ENCODE assay signal across 8 cellular contexts in the genomic region with DNA sequence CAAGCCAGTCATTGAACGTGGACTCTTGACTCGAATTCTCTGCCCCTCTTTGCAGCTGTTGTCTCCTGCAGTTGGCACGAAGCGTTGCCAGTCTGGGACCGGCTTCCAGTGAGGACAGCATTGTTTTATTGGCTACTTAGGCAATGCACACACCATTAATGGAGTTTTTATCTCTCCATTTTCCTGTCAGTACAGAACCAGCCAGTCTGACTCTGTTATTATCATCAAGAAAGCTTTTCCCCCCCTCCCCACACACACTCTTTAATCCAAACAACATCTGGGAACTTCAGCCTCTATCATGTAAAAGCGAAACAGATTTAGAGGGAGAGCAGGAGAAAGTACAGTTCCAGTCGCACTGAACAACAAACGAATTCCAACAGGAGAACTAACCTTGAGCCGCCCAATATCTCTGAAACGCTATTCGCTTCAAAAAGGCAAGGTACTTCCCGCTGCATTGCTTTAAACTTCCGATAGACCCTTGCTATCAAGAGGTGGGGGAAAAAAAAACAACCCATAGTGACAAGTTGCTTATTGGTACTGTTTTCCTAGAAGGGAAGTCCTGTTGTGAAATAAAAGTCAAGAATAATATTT. TPM values are rescaled to one million over a fixed set of nuclear protein-coding genes. Genes with fewer than 3 reads are reported as not detected.
DNase-seq lines count a peak whose midpoint lies in the region; ATAC-seq and TF ChIP-seq lines count a peak whose summit lies in the region.

No MANE protein-coding gene starts in this region.

- no peak overlapping the region for H2BK5ac ChIP-seq in mesendoderm (ENCODE audit: low read length)

- no peak overlapping the region for H3K4me3 ChIP-seq in mesendoderm (ENCODE audit: low read length)

- H3K56ac ChIP-seq in mesendoderm (ENCODE audit: low read length): peak overlapping the region; percentile 44

- H4K5ac ChIP-seq in mesendoderm (ENCODE audit: low read length): no peak overlapping the region

- H3K79me1 ChIP-seq in mesendoderm (ENCODE audit: low read length): peaks cover 23% of the 10 kb centered on the region

- no peaks in the 10 kb centered on the region for H3K36me3 ChIP-seq in mesendoderm (ENCODE audit: control insufficient read depth, insufficient read depth, low read length)

- peaks cover 32% of the 10 kb centered on the region for H3K4me1 ChIP-seq in mesendoderm (ENCODE audit: control insufficient read depth, low read depth, low read length)

- H2AK5ac ChIP-seq in mesendoderm (ENCODE audit: low read length): no peak overlapping the region

- intact Hi-C loops in CD4-positive, alpha-beta T cell (cut with DNase I, micrococcal nuclease): no loop called here

- H3K27me3 Mint-ChIP-seq in CD4-positive, alpha-beta T cell: no peaks in the 10 kb centered on the region

- H3K4me2 ChIP-seq in mesendoderm (ENCODE audit: low read length): no peak overlapping the region

- peaks cover 61% of the 10 kb centered on the region for H3K4me1 Mint-ChIP-seq in CD4-positive, alpha-beta T cell (ENCODE audit: low read depth)

- ATAC-seq in CD4-positive, alpha-beta T cell (ENCODE audit: poor library complexity): no peak
- ATAC-seq in GM18517 (IDR thresholded peaks at IDR 0.05; ENCODE audit: unreplicated experiment): no peak
- no peak for ATAC-seq in HG03039 (IDR thresholded peaks at IDR 0.05; ENCODE audit: unreplicated experiment)
- no peak for ATAC-seq in stimulated activated naive CD8-positive, alpha-beta T cell treated with anti-CD3 and anti-CD28 coated beads, Interleukin-15, Interleukin-2, amounts not matched to agents 100 U/mL and 50 U/mL, for 24 hours
- no peak for ATAC-seq in GM18868 (IDR thresholded peaks at IDR 0.05; ENCODE audit: unreplicated experiment)

- DNase-seq in CD4-positive, alpha-beta T cell: no peak
- peak; percentile 86 for DNase-seq in NCI-H2029 (lab: John Stamatoyannopoulos, UW)
- DNase-seq in caudate nucleus (lab: John Stamatoyannopoulos, UW): peak in 39 of 61 donors; percentile 5 to 66 (median 31)
- no peak for DNase-seq in mesendoderm
- no peak for DNase-seq in stimulated activated naive CD8-positive, alpha-beta T cell treated with anti-CD3 and anti-CD28 coated beads, Interleukin-15, Interleukin-2, amounts not matched to agents 100 U/mL and 50 U/mL, for 24 hours

- no peak overlapping the region for H3K4ac ChIP-seq in mesendoderm (ENCODE audit: low read depth, low read length)

- no peak for TF ChIP-seq CTCF in CD4-positive, alpha-beta T cell (IDR thresholded peaks at IDR 0.05)

- H2BK120ac ChIP-seq in mesendoderm (ENCODE audit: low read depth, low read length): no peak overlapping the region

- H3K9ac ChIP-seq in mesendoderm (ENCODE audit: low read length): peak overlapping the region; percentile 27

- CTCF ChIA-PET in CD4-positive, alpha-beta T cell (lab: Charles Lee): no interaction called here

- H3K4me3 Mint-ChIP-seq in CD4-positive, alpha-beta T cell: no peak overlapping the region

- no peak overlapping the region for H2BK15ac ChIP-seq in mesendoderm (replicated peaks; ENCODE audit: low read depth)

- H3K9me3 Mint-ChIP-seq in CD4-positive, alpha-beta T cell: no peaks in the 10 kb centered on the region

- peaks cover 23% of the 10 kb centered on the region for H3K79me2 ChIP-seq in mesendoderm (ENCODE audit: control insufficient read depth, insufficient read depth, low read length)

- no peaks in the 10 kb centered on the region for H3K27me3 ChIP-seq in CD4-positive, alpha-beta T cell (ENCODE audit: control insufficient read depth, insufficient read depth, low read length)
- no peaks in the 10 kb centered on the region for H3K27me3 ChIP-seq in mesendoderm (ENCODE audit: insufficient read depth, low read length, poor library complexity)

- POLR2A ChIA-PET in CD4-positive, alpha-beta T cell (lab: Charles Lee): no interaction called here

- no peak overlapping the region for H3K27ac ChIP-seq in CD4-positive, alpha-beta T cell (ENCODE audit: low read depth, low read length)
- no peak overlapping the region for H3K27ac ChIP-seq in caudate nucleus (ENCODE audit: low read depth, low read length)
- H3K27ac ChIP-seq in mesendoderm (ENCODE audit: low read depth, low read length): no peak overlapping the region

- peak overlapping the region; percentile 63 for H3K18ac ChIP-seq in mesendoderm (ENCODE audit: low read length)

- H3K23ac ChIP-seq in mesendoderm (ENCODE audit: low read length): peak overlapping the region; percentile 92

- WGBS in mesendoderm (ENCODE audit: extremely low coverage, insufficient coverage, low lambda C conversion rate): no CpG with 5 or more reads among the region's 13 CpGs

- H4K8ac ChIP-seq in mesendoderm (ENCODE audit: low read depth, low read length): no peak overlapping the region

- peaks cover 26% of the 10 kb centered on the region for H3K36me3 Mint-ChIP-seq in CD4-positive, alpha-beta T cell (ENCODE audit: low read depth)

- H3K9me3 ChIP-seq in CD4-positive, alpha-beta T cell (ENCODE audit: control insufficient read depth, low read length): no peaks in the 10 kb centered on the region

- H3K27ac Mint-ChIP-seq in CD4-positive, alpha-beta T cell: peak overlapping the region; percentile 29

RNA-seq across cellular contexts. Expression of gene ACVR1, which starts 38.2 kb away (rescaled TPM):
- total RNA-seq in CD4-positive, alpha-beta T cell: 10 to 100 TPM; 14.3 to 16.7 TPM
- 8.4 TPM for polyA plus RNA-seq in mesendoderm (2013, experiment 1 of 2)
- polyA plus RNA-seq in mesendoderm (2013, experiment 2 of 2): 8.1 TPM

Comparison
In these comparisons a context has a peak if more than half of its experiments do, and no peak if none do; other contexts are left out.
1. DNase-seq: peak in NCI-H2029 (single experiment) and caudate nucleus (39 of 61); none in CD4-positive, alpha-beta T cell (0 of 10), mesendoderm (single experiment) and stimulated activated naive CD8-positive, alpha-beta T cell treated with anti-CD3 and anti-CD28 coated beads, Interleukin-15, Interleukin-2, amounts not matched to agents 100 U/mL and 50 U/mL, for 24 hours (single experiment).